ENCODE assay signal across 12 cellular contexts in the genomic region with DNA sequence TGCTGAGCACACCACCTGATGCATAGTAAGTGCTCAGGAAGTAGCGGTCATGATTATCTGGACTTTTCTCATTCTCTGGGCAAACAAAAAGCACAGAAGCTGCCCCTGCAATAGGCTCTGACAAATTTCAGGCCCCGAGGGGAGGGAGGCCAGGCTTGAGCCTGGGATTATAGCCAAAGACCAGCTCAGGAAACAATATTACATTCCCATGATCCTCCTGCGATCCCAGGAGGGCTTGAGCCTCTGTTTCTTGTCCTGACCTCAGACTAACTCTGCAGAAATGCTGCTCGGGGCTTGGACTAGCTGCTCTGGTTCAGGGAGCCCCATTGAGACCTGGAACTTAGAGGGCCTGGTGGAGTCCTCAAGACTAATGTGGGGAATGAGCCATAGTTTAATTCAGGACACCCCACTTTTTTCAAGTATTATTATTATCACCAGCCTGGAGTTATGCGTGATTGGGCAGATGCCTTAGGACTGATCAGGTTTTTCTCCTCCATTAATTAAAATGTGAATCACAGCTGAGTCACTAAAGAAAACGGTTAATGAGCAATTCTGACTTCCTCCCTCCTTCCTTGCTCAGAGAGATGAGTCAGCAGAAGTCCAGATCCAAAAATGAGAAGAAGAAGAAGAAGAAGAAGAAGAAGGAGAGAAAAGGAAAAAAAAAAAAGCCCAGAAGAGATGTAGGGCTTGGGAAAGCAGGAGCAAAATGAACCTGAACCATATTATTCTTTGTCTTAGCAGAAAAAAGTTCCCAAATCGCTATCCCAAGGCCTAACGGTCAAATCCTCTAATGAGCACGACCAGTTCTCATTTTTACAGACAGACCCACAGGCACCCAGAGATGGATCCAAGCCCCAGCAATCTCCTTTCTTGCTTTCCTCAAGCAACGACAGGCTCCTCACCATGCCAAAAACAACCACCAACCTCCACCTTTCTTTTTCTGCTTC.
DNase-seq lines count a peak whose midpoint lies in the region; ATAC-seq and TF ChIP-seq lines count a peak whose summit lies in the region.
"Had no signal": no experiment of that assay in that cellular context is flagged by ENCODE, and none has a peak within 500 bp of the region (broad histone marks: within the 10 kb centered on the region; RNA-seq: fewer than 3 reads in every experiment).

No MANE protein-coding gene starts in this region.

- peak overlapping the region; percentile 10 for H3K4me3 ChIP-seq in epithelial cell of proximal tubule (ENCODE audit: low read depth, low read length)
- no peak overlapping the region for H3K4me3 ChIP-seq in SJCRH30
- H3K4me3 ChIP-seq: body of pancreas, left lung had no signal

- H3K4me1 Mint-ChIP-seq in activated T-cell treated with anti-CD3 and anti-CD28 coated beads, Interleukin-2, amount 50 U/mL, for 72 hours (ENCODE audit: low read depth), result no peaks in the 10 kb centered on the region

- H3K36me3 Mint-ChIP-seq in activated T-cell treated with anti-CD3 and anti-CD28 coated beads, Interleukin-2, amount 50 U/mL, for 72 hours (ENCODE audit: insufficient read depth in 2 of 2), result peaks cover 0 to 4% of the 10 kb centered on the region in 2 donors

- H3K27me3 ChIP-seq in SJCRH30, result 0 out of 2 replicates have a peak, but pooled peaks cover 3% of the 10 kb centered on the region
- H3K27me3 ChIP-seq: body of pancreas had no signal

- DNase-seq in GOT3 (lab: John Stamatoyannopoulos, UW) (peak; percentile 78), RKO (ENCODE audit: low spot score) (peak; percentile 82), epithelial cell of proximal tubule (ENCODE audit: low read depth) (peak; percentile 89), renal cortical epithelial cell (ENCODE audit: low read depth) (peak; percentile 95), GDM1 (lab: John Stamatoyannopoulos, UW) (no peak), SJCRH30 (no peak)
- no peak for DNase-seq in activated T-cell treated with anti-CD3 and anti-CD28 coated beads, Interleukin-2, amount 50 U/mL, for 72 hours
- DNase-seq: activated CD4-positive, CD25-positive, alpha-beta regulatory T cell; left lung; stimulated activated CD4-positive, alpha-beta T cell treated with anti-CD3 and anti-CD28 coated beads, Interleukin-2, amount 100 ng/mL, for 48 hours had no signal

- no peak for ATAC-seq in HG02763 (IDR thresholded peaks at IDR 0.05; ENCODE audit: unreplicated experiment)
- ATAC-seq in activated T-cell treated with anti-CD3 and anti-CD28 coated beads, Interleukin-2, amount 50 U/mL, for 72 hours (replicated peaks in 1 of 2), result no peak
- ATAC-seq: body of pancreas, left lung had no signal

- H3K27ac Mint-ChIP-seq in activated T-cell treated with anti-CD3 and anti-CD28 coated beads, Interleukin-2, amount 50 U/mL, for 72 hours, result no peak overlapping the region

- H3K36me3 ChIP-seq in SJCRH30, result no peaks in the 10 kb centered on the region
- H3K36me3 ChIP-seq: left lung had no signal

- no peaks in the 10 kb centered on the region for H3K4me1 ChIP-seq in SJCRH30
- H3K4me1 ChIP-seq: body of pancreas, left lung had no signal

- peaks cover 28% of the 10 kb centered on the region for H3K27me3 Mint-ChIP-seq in activated T-cell treated with anti-CD3 and anti-CD28 coated beads, Interleukin-2, amount 50 U/mL, for 72 hours (ENCODE audit: low read depth)

- H3K9me3 ChIP-seq in SJCRH30 (replicated peaks), result no peaks in the 10 kb centered on the region
- H3K9me3 ChIP-seq: body of pancreas had no signal

- peaks cover 5 to 7% of the 10 kb centered on the region in 2 donors for H3K9me3 Mint-ChIP-seq in activated T-cell treated with anti-CD3 and anti-CD28 coated beads, Interleukin-2, amount 50 U/mL, for 72 hours

- no peak overlapping the region for H3K4me3 Mint-ChIP-seq in activated T-cell treated with anti-CD3 and anti-CD28 coated beads, Interleukin-2, amount 50 U/mL, for 72 hours

- no peak for TF ChIP-seq CTCF in epithelial cell of proximal tubule (conservative IDR thresholded peaks at IDR 0.05; ENCODE audit: low read depth, low read length)

- H3K27ac ChIP-seq in SJCRH30, result no peak overlapping the region
- H3K27ac ChIP-seq: body of pancreas, left lung had no signal

Comparison
In these comparisons a context has a peak if more than half of its experiments do, and no peak if none do; other contexts are left out.
1. DNase-seq: peak in GOT3 (single experiment), RKO (single experiment), epithelial cell of proximal tubule (single experiment) and renal cortical epithelial cell (single experiment); none in GDM1 (single experiment), activated T-cell treated with anti-CD3 and anti-CD28 coated beads, Interleukin-2, amount 50 U/mL, for 72 hours (0 of 2) and SJCRH30 (0 of 2).